Comparison of ENCODE assay signal across 11 cellular contexts in genomic region chr10:58101682-58102081, GRCh38.
"Had no signal": no experiment of that assay in that cellular context is flagged by ENCODE, and none has a peak within 500 bp of the region (broad histone marks: within the 10 kb centered on the region; RNA-seq: fewer than 3 reads in every experiment).

No MANE protein-coding gene starts in this region.

- FAIRE-seq: H1, H54 had no signal

- H3K4me3 ChIP-seq: GM23248, GM23338, HAP-1 had no signal

- H3K4me3 Mint-ChIP-seq: GM23338, H9, HFFc6 had no signal

- H3K27ac Mint-ChIP-seq: GM23338, H9, HFFc6 had no signal

- H3K9me3 Mint-ChIP-seq: HFFc6 had no signal

- H3K9ac ChIP-seq: GM23248 had no signal

- H3K4me1 ChIP-seq: HAP-1 had no signal

- DNase-seq: GM23248, GOT3, H7, H9, HCEC 1CT, HFFc6 had no signal

- H3K36me3 ChIP-seq: HAP-1 had no signal

- ATAC-seq: GM23338, HCT116 had no signal

- H3K27ac ChIP-seq: GM23248 had no signal

- H3K9me3 ChIP-seq: HAP-1 had no signal
